8 cellular contexts compared by ENCODE assay signal in the genomic region with DNA sequence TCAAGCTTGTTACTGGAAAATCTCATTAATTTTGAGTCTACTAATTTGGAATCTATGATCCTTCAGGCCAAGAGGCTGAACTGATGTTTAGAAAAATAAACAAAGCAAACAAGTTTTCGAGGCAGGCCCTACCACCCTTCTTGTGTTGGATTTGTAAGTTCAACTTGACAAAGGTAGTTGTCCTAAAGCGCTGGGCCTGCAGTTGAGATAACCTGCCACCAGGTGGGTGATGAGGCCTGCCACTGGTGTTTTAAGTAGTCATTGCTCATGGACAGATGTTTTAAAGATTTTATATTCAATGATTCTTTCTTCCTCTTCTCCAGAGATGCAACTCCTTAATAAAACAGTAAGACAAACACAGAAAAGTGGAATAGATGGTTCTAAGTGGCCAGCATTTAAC. TPM values are rescaled to one million over a fixed set of nuclear protein-coding genes. Genes with fewer than 3 reads are reported as not detected.
DNase-seq lines count a peak whose midpoint lies in the region; ATAC-seq and TF ChIP-seq lines count a peak whose summit lies in the region.

No MANE protein-coding gene starts in this region.

- H3K4me1 ChIP-seq in Caco-2 (peaks cover 30% of the 10 kb centered on the region), Karpas-422 (ENCODE audit: low read length) (peaks cover 19% of the 10 kb centered on the region)

- peaks cover 26% of the 10 kb centered on the region for H3K4me1 Mint-ChIP-seq in Caco-2 (ENCODE audit: low read depth, unreplicated experiment)

- DNase-seq in Caco-2 (peak; percentile 69 to 70), Karpas-422 (peak; percentile 83), fibroblast of villous mesenchyme (ENCODE audit: low read depth) (peak; percentile 49), GM03348 (ENCODE audit: low spot score) (no peak), Ammon's horn (ENCODE audit: low spot score) (no peak)
- DNase-seq in activated CD8-positive, alpha-beta memory T cell treated with anti-CD3 and anti-CD28 coated beads for 24 hours: peak; percentile 71
- peak; percentile 68 for DNase-seq in stimulated activated CD4-positive, alpha-beta T cell treated with anti-CD3 and anti-CD28 coated beads, Interleukin-15, amount 100 ng/mL, for 24 hours

- intact Hi-C loops in Caco-2 (cut with micrococcal nuclease; ENCODE audit: unreplicated experiment): loop anchor here (1.0 kb wide), 2 partner anchors 25 to 54 kb away; a partner anchor contains a TSS

- TF ChIP-seq CTCF in Caco-2 (IDR thresholded peaks at IDR 0.05; ENCODE audit: insufficient read depth in 1 of 2, low read depth in 1 of 2, low read length in 1 of 2, severe bottlenecking in 1 of 2, unreplicated experiment in 1 of 2): peak; percentile 64 to 70
- peak; percentile 54 for TF ChIP-seq CTCF in fibroblast of villous mesenchyme (IDR thresholded peaks at IDR 0.05; ENCODE audit: insufficient read depth, low read depth, low read length)

- no peaks in the 10 kb centered on the region for H3K36me3 ChIP-seq in Caco-2 (ENCODE audit: control insufficient read depth, insufficient read depth, low read length)
- H3K36me3 ChIP-seq in Karpas-422 (ENCODE audit: insufficient read depth, low read length): no peaks in the 10 kb centered on the region

- H3K9me3 ChIP-seq in Caco-2 (no peaks in the 10 kb centered on the region), Karpas-422 (ENCODE audit: low read length) (no peaks in the 10 kb centered on the region)

- H3K9me3 Mint-ChIP-seq in Caco-2 (ENCODE audit: unreplicated experiment): no peaks in the 10 kb centered on the region

- no peak overlapping the region for H3K4me3 ChIP-seq in Caco-2 (ENCODE audit: low read depth, low read length)
- no peak overlapping the region for H3K4me3 ChIP-seq in Karpas-422 (ENCODE audit: low read length)
- no peak overlapping the region for H3K4me3 ChIP-seq in fibroblast of villous mesenchyme (ENCODE audit: low read depth, low read length)

- no peak for ATAC-seq in HG03354 (IDR thresholded peaks at IDR 0.05; ENCODE audit: poor library complexity, severe bottlenecking, unreplicated experiment)

- H3K9me2 ChIP-seq in Karpas-422 (replicated peaks; ENCODE audit: insufficient read depth, low read length): no peaks in the 10 kb centered on the region

- no peak overlapping the region for H3K4me2 ChIP-seq in Karpas-422 (ENCODE audit: low read depth, low read length, poor library complexity, severe bottlenecking)

- no peaks in the 10 kb centered on the region for H3K27me3 Mint-ChIP-seq in Caco-2 (ENCODE audit: insufficient read depth, unreplicated experiment)

- H2AFZ ChIP-seq in Karpas-422 (ENCODE audit: low read length): no peak overlapping the region

- no TSS peak for BruUV-seq in Caco-2 (replicated peaks; lab: Mats Ljungman, UMichigan)

- no peak overlapping the region for H3K27ac ChIP-seq in Karpas-422 (ENCODE audit: low read length)

- no peak overlapping the region for H3K9ac ChIP-seq in Karpas-422 (ENCODE audit: low read length)

- H3K4me3 Mint-ChIP-seq in Caco-2 (ENCODE audit: unreplicated experiment): no peak overlapping the region

- no peak overlapping the region for H3K27ac Mint-ChIP-seq in Caco-2 (ENCODE audit: unreplicated experiment)

- H3K27me3 ChIP-seq in Caco-2 (replicated peaks; ENCODE audit: control insufficient read depth, insufficient read depth, low read length): no peaks in the 10 kb centered on the region
- no peaks in the 10 kb centered on the region for H3K27me3 ChIP-seq in Karpas-422 (ENCODE audit: low read length)

- POLR2A ChIA-PET in Caco-2 (lab: Charles Lee): interaction anchor here (0.6 kb wide), 1 partner anchor 62 kb away, joined by 3 read pairs; no protein-coding TSS in a partner anchor

- CTCF ChIA-PET in Caco-2 (lab: Charles Lee): interaction anchor here (0.8 kb wide), 1 partner anchor 50 kb away, joined by 3 read pairs; no protein-coding TSS in a partner anchor

- H3K79me2 ChIP-seq in Karpas-422 (ENCODE audit: low read length): no peaks in the 10 kb centered on the region

- H4K20me1 ChIP-seq in Karpas-422 (ENCODE audit: insufficient read depth, low read depth, low read length): no peaks in the 10 kb centered on the region

- no peaks in the 10 kb centered on the region for H3K36me3 Mint-ChIP-seq in Caco-2 (ENCODE audit: insufficient read depth, unreplicated experiment)

RNA-seq across cellular contexts. Expression of a gene that starts 19.4 kb away (rescaled TPM):
- 0.74 TPM in 1 of 2 replicates, not detected in the other for total RNA-seq in Caco-2 (2022)
- total RNA-seq in Karpas-422 (2014; rRNA removed; shearing (Covaris generic); ENCODE audit: low replicate concordance): not detected in 2 replicates
- 10.8 and 18.0 TPM in 2 replicates for total RNA-seq in fibroblast of villous mesenchyme

RNA-seq across cellular contexts. Expression of a gene that starts 24.8 kb away (rescaled TPM):
- total RNA-seq in Caco-2 (2022): 92.7 and 112 TPM in 2 replicates
- total RNA-seq in Karpas-422 (2014; rRNA removed; shearing (Covaris generic); ENCODE audit: low replicate concordance): 2.4 and 3.9 TPM in 2 replicates
- 6.4 and 6.5 TPM in 2 replicates for total RNA-seq in fibroblast of villous mesenchyme

RNA-seq across cellular contexts. Expression of a gene that starts 38.8 kb away (rescaled TPM):
- not detected in 2 replicates for total RNA-seq in Caco-2 (2022)
- not detected in 2 replicates for total RNA-seq in Karpas-422 (2014; rRNA removed; shearing (Covaris generic); ENCODE audit: low replicate concordance)
- total RNA-seq in fibroblast of villous mesenchyme: not detected in 2 replicates

Comparison
In these comparisons a context has a peak if more than half of its experiments do, and no peak if none do; other contexts are left out.
1. DNase-seq: peak in Caco-2 (2 of 2), Karpas-422 (single experiment), activated CD8-positive, alpha-beta memory T cell treated with anti-CD3 and anti-CD28 coated beads for 24 hours (single experiment), fibroblast of villous mesenchyme (single experiment) and stimulated activated CD4-positive, alpha-beta T cell treated with anti-CD3 and anti-CD28 coated beads, Interleukin-15, amount 100 ng/mL, for 24 hours (single experiment); none in GM03348 (single experiment) and Ammon's horn (single experiment).
2. RNA of a gene that starts 24.8 kb away (total RNA-seq): 92.7 to 112 TPM in Caco-2; 6.4 to 6.5 TPM in fibroblast of villous mesenchyme and 2.4 to 3.9 TPM in Karpas-422; every median in the first group is over 10 times any median in the second.